ENCODE assay signal across 12 cellular contexts in genomic region chr14:101480022-101480746, GRCh38.
DNase-seq lines count a peak whose midpoint lies in the region; ATAC-seq, FAIRE-seq and TF ChIP-seq lines count a peak whose summit lies in the region.
"Had no signal": no experiment of that assay in that cellular context is flagged by ENCODE, and none has a peak within 500 bp of the region (broad histone marks: within the 10 kb centered on the region; RNA-seq: fewer than 3 reads in every experiment).

No MANE protein-coding gene starts in this region.

- H3K36me3 ChIP-seq in ACC112 (ENCODE audit: insufficient read depth, low read length) (no peaks in the 10 kb centered on the region), H7 (replicated peaks; ENCODE audit: control insufficient read depth, insufficient read depth, low read length) (no peaks in the 10 kb centered on the region), colonic mucosa (no peaks in the 10 kb centered on the region), OCI-LY7 (ENCODE audit: insufficient read depth, low read length) (no peaks in the 10 kb centered on the region)

- TF ChIP-seq CTCF in colonic mucosa (IDR thresholded peaks at IDR 0.05): no peak
- no peak for TF ChIP-seq CTCF in omental fat pad (IDR thresholded peaks at IDR 0.05)
- no peak for TF ChIP-seq CTCF in OCI-LY7 (conservative IDR thresholded peaks at IDR 0.05; ENCODE audit: low read length)

- CTCF ChIA-PET in OCI-LY7 (lab: Charles Lee; ENCODE audit: unreplicated experiment): no interaction called here

- H3K27me3 ChIP-seq in ACC112 (ENCODE audit: insufficient read depth, low read length): peaks cover 9% of the 10 kb centered on the region
- H3K27me3 ChIP-seq in H7 (ENCODE audit: control insufficient read depth, insufficient read depth, low read length): no peaks in the 10 kb centered on the region
- H3K27me3 ChIP-seq in colonic mucosa: no peaks in the 10 kb centered on the region

- BruUV-seq in OCI-LY7 (replicated peaks; lab: Mats Ljungman, UMichigan): no TSS peak

- H3K4me3 ChIP-seq in ACC112 (ENCODE audit: low read depth, low read length) (peak overlapping the region; percentile 35; the same call in 1 of the 2 replicates), H7 (ENCODE audit: insufficient read depth, low read depth, low read length) (no peak overlapping the region), colonic mucosa (no peak overlapping the region), OCI-LY7 (ENCODE audit: low read depth, low read length, poor library complexity, severe bottlenecking) (no peak overlapping the region)

- ATAC-seq in omental fat pad (ENCODE audit: low FRiP score): no peak
- no peak for ATAC-seq in HG03135 (IDR thresholded peaks at IDR 0.05; ENCODE audit: unreplicated experiment)
- ATAC-seq in GM21825 (IDR thresholded peaks at IDR 0.05; ENCODE audit: unreplicated experiment): no peak
- ATAC-seq: activated CD8-positive, alpha-beta T cell treated with anti-CD3 and anti-CD28 coated beads for 36 hours; stimulated activated memory B cell treated with anti-CD40 and anti-IgM and Interleukin-4, amounts not matched to agents 10 μg/mL and 1 μg/mL and 100 μg/mL, for 72 hours had no signal

- intact Hi-C loops in colonic mucosa (cut with DNase I): no loop called here
- intact Hi-C loops in OCI-LY7 (cut with micrococcal nuclease; ENCODE audit: unreplicated experiment): no loop called here

- H2AFZ ChIP-seq in ACC112 (ENCODE audit: low read length, unreplicated experiment) (peak overlapping the region; percentile 12), OCI-LY7 (ENCODE audit: low read length) (no peak overlapping the region)

- no peak overlapping the region for H3K27ac ChIP-seq in ACC112 (ENCODE audit: low read depth, low read length)
- H3K27ac ChIP-seq in colonic mucosa: peak overlapping the region; percentile 15
- H3K27ac ChIP-seq in OCI-LY7 (ENCODE audit: low read depth, low read length, poor library complexity, severe bottlenecking): no peak overlapping the region

- H3K9me3 ChIP-seq in colonic mucosa (no peaks in the 10 kb centered on the region), OCI-LY7 (ENCODE audit: low read length) (peaks cover under 1% of the 10 kb centered on the region; the same call in 1 of the 2 replicates)

- H3K4me1 ChIP-seq in ACC112 (ENCODE audit: control insufficient read depth, insufficient read depth, low read length, unreplicated experiment): peaks cover 34% of the 10 kb centered on the region
- peaks cover 5% of the 10 kb centered on the region for H3K4me1 ChIP-seq in colonic mucosa
- H3K4me1 ChIP-seq in OCI-LY7 (ENCODE audit: insufficient read depth, low read length, poor library complexity, severe bottlenecking): no peaks in the 10 kb centered on the region

- no peak for FAIRE-seq in GM12891 (lab: Jason Lieb, UNC)

- H3K79me2 ChIP-seq in ACC112 (ENCODE audit: control insufficient read depth, insufficient read depth, low read length, unreplicated experiment): no peaks in the 10 kb centered on the region
- H3K79me2 ChIP-seq in OCI-LY7 (ENCODE audit: insufficient read depth, low read depth, low read length): no peaks in the 10 kb centered on the region

- no peaks in the 10 kb centered on the region for H3K9me2 ChIP-seq in OCI-LY7 (ENCODE audit: insufficient read depth, low read length)

- no peak overlapping the region for H3K9ac ChIP-seq in colonic mucosa (ENCODE audit: low read depth in 2 of 2, low read length in 2 of 2)

- POLR2A ChIA-PET in OCI-LY7 (lab: Charles Lee): interaction anchor here (0.6 to 0.7 kb wide), 2 partner anchors 15 to 21 kb away, joined by 3 read pairs; no protein-coding TSS in a partner anchor

- DNase-seq in H7 (peak; percentile 26), colonic mucosa (peak; percentile 15), omental fat pad (ENCODE audit: low spot score) (peak; percentile 7), OCI-LY7 (ENCODE audit: low spot score) (no peak), GM12891 (ENCODE audit: insufficient read length, low spot score) (no peak)
- DNase-seq: activated CD8-positive, alpha-beta T cell treated with anti-CD3 and anti-CD28 coated beads for 36 hours; effector CD8-positive, alpha-beta T cell; MM.1S had no signal

- TF ChIP-seq POLR2A in GM12891 (IDR thresholded peaks at IDR 0.05; ENCODE audit: low read depth, low read length): no peak

- no peak overlapping the region for H3K4me2 ChIP-seq in OCI-LY7 (ENCODE audit: low read length)

- H4K20me1 ChIP-seq in OCI-LY7 (ENCODE audit: insufficient read depth, low read length): no peaks in the 10 kb centered on the region

TF ChIP-seq in GM12891, 5 proteins besides CTCF, POLR2A, EP300 and RAD21:
- no peak for TF ChIP-seq SPI1 (IDR thresholded peaks at IDR 0.05; ENCODE audit: low read depth, low read length)
- TF ChIP-seq POLR2AphosphoS5 (IDR thresholded peaks at IDR 0.05; ENCODE audit: low read depth, low read length): no peak
- no peak for TF ChIP-seq PAX5 (IDR thresholded peaks at IDR 0.05; ENCODE audit: insufficient read depth, low read length, severe bottlenecking)
- no peak for TF ChIP-seq POU2F2 (IDR thresholded peaks at IDR 0.05; ENCODE audit: low read depth, low read length)
- TF ChIP-seq TAF1 (IDR thresholded peaks at IDR 0.05; ENCODE audit: low read depth, low read length): no peak

Comparison
In these comparisons a context has a peak if more than half of its experiments do, and no peak if none do; other contexts are left out.
1. DNase-seq: peak in H7 (single experiment), colonic mucosa (single experiment) and omental fat pad (single experiment); none in OCI-LY7 (single experiment) and GM12891 (single experiment).